ENCODE assay signal across 19 cellular contexts in genomic region chr10:73974309-73974946, GRCh38. TPM values are rescaled to one million over a fixed set of nuclear protein-coding genes. Genes with fewer than 3 reads are reported as not detected.
A peak's percentile ranks its signal among the peaks of the same experiment; 100 is the strongest.
DNase-seq lines count a peak whose midpoint lies in the region; TF ChIP-seq lines count a peak whose summit lies in the region.
"Had no signal": no experiment of that assay in that cellular context is flagged by ENCODE, and none has a peak within 500 bp of the region (broad histone marks: within the 10 kb centered on the region; RNA-seq: fewer than 3 reads in every experiment).

No MANE protein-coding gene starts in this region.

- H3K9ac ChIP-seq in SU-DHL-6 (ENCODE audit: low read length) = no peak overlapping the region

- H3K9me3 ChIP-seq in DOHH2 (ENCODE audit: control insufficient read depth, insufficient read depth, low read length) (no peaks in the 10 kb centered on the region), SU-DHL-6 (ENCODE audit: insufficient read depth, low read length) (no peaks in the 10 kb centered on the region)
- H3K9me3 ChIP-seq: thoracic aorta had no signal

- peak overlapping the region; percentile 81 for H3K27ac Mint-ChIP-seq in activated CD4-positive, alpha-beta T cell treated with anti-CD3 and anti-CD28 coated beads, Interleukin-2, amount 10 ng/mL, durations not matched to agents 7 days and 5 days
- peak overlapping the region in 5 of 6 donors; percentile 1 to 55 (median 28) for H3K27ac Mint-ChIP-seq in immature natural killer cell

- peaks cover 7% of the 10 kb centered on the region for H3K36me3 Mint-ChIP-seq in activated CD4-positive, alpha-beta T cell treated with anti-CD3 and anti-CD28 coated beads, Interleukin-2, amount 10 ng/mL, durations not matched to agents 7 days and 5 days (ENCODE audit: low read depth)
- H3K36me3 Mint-ChIP-seq in immature natural killer cell = peaks cover 0 to 4% (median 0%) of the 10 kb centered on the region in 3 donors

- H3K4me3 ChIP-seq in DOHH2 (ENCODE audit: low read length) = peak overlapping the region; percentile 20; the same call in 1 of the 2 replicates
- H3K4me3 ChIP-seq in SU-DHL-6 (ENCODE audit: insufficient read depth, low read length, poor library complexity, severe bottlenecking) = no peak overlapping the region
- H3K4me3 ChIP-seq: coronary artery, thoracic aorta had no signal

- H3K4me1 ChIP-seq in DOHH2 (ENCODE audit: control insufficient read depth, low read length) = peaks cover 48% of the 10 kb centered on the region

- H3K27ac ChIP-seq in DOHH2 (ENCODE audit: low read depth, low read length) (peak overlapping the region; percentile 0; the same call in 1 of the 2 replicates), SU-DHL-6 (ENCODE audit: low read depth, low read length) (peak overlapping the region; percentile 53)
- H3K27ac ChIP-seq: brain microvascular endothelial cell, coronary artery, thoracic aorta had no signal

- CTCF ChIA-PET in activated CD4-positive, alpha-beta T cell treated with anti-CD3 and anti-CD28 coated beads, Interleukin-2, amount 10 ng/mL, durations not matched to agents 7 days and 5 days (lab: Charles Lee) = interaction anchor here (0.6 to 1.7 kb wide), 6 partner anchors 16 to 131 kb away, joined by 3 to 9 read pairs (median 4); no protein-coding TSS in a partner anchor

- H3K4me1 Mint-ChIP-seq in activated CD4-positive, alpha-beta T cell treated with anti-CD3 and anti-CD28 coated beads, Interleukin-2, amount 10 ng/mL, durations not matched to agents 7 days and 5 days = peaks cover 33% of the 10 kb centered on the region
- peaks cover 45 to 48% of the 10 kb centered on the region in 2 donors for H3K4me1 Mint-ChIP-seq in immature natural killer cell

- no peaks in the 10 kb centered on the region for H3K79me2 ChIP-seq in DOHH2 (ENCODE audit: control insufficient read depth, low read length)
- H3K79me2 ChIP-seq in SU-DHL-6 (ENCODE audit: insufficient read depth, low read length) = no peaks in the 10 kb centered on the region

- TF ChIP-seq POLR2A in erythroblast (IDR thresholded peaks at IDR 0.05; ENCODE audit: low read length) = no peak

- no peaks in the 10 kb centered on the region for H3K36me3 ChIP-seq in DOHH2 (ENCODE audit: control insufficient read depth, low read length)
- H3K36me3 ChIP-seq in SU-DHL-6 (ENCODE audit: low read length) = no peaks in the 10 kb centered on the region
- H3K36me3 ChIP-seq: brain microvascular endothelial cell, thoracic aorta had no signal

- POLR2A ChIA-PET in activated CD4-positive, alpha-beta T cell treated with anti-CD3 and anti-CD28 coated beads, Interleukin-2, amount 10 ng/mL, durations not matched to agents 7 days and 5 days (lab: Charles Lee) = no interaction called here

- peaks cover 3% of the 10 kb centered on the region for H3K9me3 Mint-ChIP-seq in activated CD4-positive, alpha-beta T cell treated with anti-CD3 and anti-CD28 coated beads, Interleukin-2, amount 10 ng/mL, durations not matched to agents 7 days and 5 days
- no peaks in the 10 kb centered on the region for H3K9me3 Mint-ChIP-seq in immature natural killer cell
- H3K9me3 Mint-ChIP-seq: IgD-negative memory B cell, neural crest cell had no signal

- H3K9me2 ChIP-seq in DOHH2 (replicated peaks; ENCODE audit: control insufficient read depth, low read length) = no peaks in the 10 kb centered on the region
- H3K9me2 ChIP-seq in SU-DHL-6 (replicated peaks; ENCODE audit: insufficient read depth, low read length) = no peaks in the 10 kb centered on the region

- DNase-seq in activated CD4-positive, alpha-beta T cell treated with anti-CD3 and anti-CD28 coated beads, Interleukin-2, amount 10 ng/mL, durations not matched to agents 7 days and 5 days = peak; percentile 17
- DNase-seq in activated CD4-positive, alpha-beta T cell treated with anti-CD3 and anti-CD28 coated beads, Interleukin-2, amount 50 U/mL, for 1 hour = no peak
- peak in 2 of 3 donors; percentile 58 to 60 for DNase-seq in immature natural killer cell
- DNase-seq in T-helper 9 cell = no peak
- no peak for DNase-seq in erythroblast (lab: John Stamatoyannopoulos, UW)
- no peak for DNase-seq in COR-L47 (lab: John Stamatoyannopoulos, UW)
- DNase-seq: activated CD4-positive, alpha-beta T cell treated with anti-CD3 and anti-CD28 coated beads for 4 hours; activated T-cell treated with anti-CD3 and anti-CD28 coated beads, Interleukin-2, amount 50 U/mL, for 1 hour; brain microvascular endothelial cell; DMS53; GOT3; midbrain; NCI-H1930 had no signal

- H3K4me3 Mint-ChIP-seq in activated CD4-positive, alpha-beta T cell treated with anti-CD3 and anti-CD28 coated beads, Interleukin-2, amount 10 ng/mL, durations not matched to agents 7 days and 5 days = peak overlapping the region; percentile 26
- H3K4me3 Mint-ChIP-seq in immature natural killer cell = peak overlapping the region; percentile 49 to 80 (median 75)
- H3K4me3 Mint-ChIP-seq: neural crest cell had no signal

- H3K27me3 Mint-ChIP-seq in activated CD4-positive, alpha-beta T cell treated with anti-CD3 and anti-CD28 coated beads, Interleukin-2, amount 10 ng/mL, durations not matched to agents 7 days and 5 days = peaks cover 2% of the 10 kb centered on the region
- peaks cover 0 to 6% (median 2%) of the 10 kb centered on the region in 3 donors for H3K27me3 Mint-ChIP-seq in immature natural killer cell (ENCODE audit: low read depth in 3 of 3)
- H3K27me3 Mint-ChIP-seq: IgD-negative memory B cell had no signal

- peaks cover 8% of the 10 kb centered on the region for H3F3A ChIP-seq in DOHH2 (ENCODE audit: control insufficient read depth, insufficient read depth)
- peaks cover 23% of the 10 kb centered on the region; the same call in 1 of the 2 replicates for H3F3A ChIP-seq in SU-DHL-6 (ENCODE audit: insufficient read depth)

- no peaks in the 10 kb centered on the region for H3K27me3 ChIP-seq in DOHH2 (ENCODE audit: control insufficient read depth, low read length)
- H3K27me3 ChIP-seq in SU-DHL-6 (ENCODE audit: low read length) = no peaks in the 10 kb centered on the region
- H3K27me3 ChIP-seq: brain microvascular endothelial cell had no signal

- no peaks in the 10 kb centered on the region for H4K20me1 ChIP-seq in DOHH2 (ENCODE audit: control insufficient read depth, insufficient read depth, low read depth, low read length)
- H4K20me1 ChIP-seq in SU-DHL-6 (ENCODE audit: low read depth, low read length) = no peaks in the 10 kb centered on the region

- H3K4me2 ChIP-seq in DOHH2 (ENCODE audit: low read length) (peak overlapping the region; percentile 51), SU-DHL-6 (ENCODE audit: low read depth, low read length, poor library complexity, severe bottlenecking) (peak overlapping the region; percentile 56)

- H2AFZ ChIP-seq in SU-DHL-6 (ENCODE audit: low read depth, low read length, severe bottlenecking) = peak overlapping the region; percentile 9

- TF ChIP-seq CTCF in DOHH2 (IDR thresholded peaks at IDR 0.05; ENCODE audit: low read depth, low read length, poor library complexity, severe bottlenecking) (no peak), SU-DHL-6 (IDR thresholded peaks at IDR 0.05; ENCODE audit: insufficient read depth, low read length, poor library complexity, severe bottlenecking) (no peak)

RNA-seq across cellular contexts. Expression of gene VCL, which starts 23.5 kb away (rescaled TPM):
- 10 to 100 TPM; 75.5 to 86.4 TPM for total RNA-seq in activated CD4-positive, alpha-beta T cell treated with anti-CD3 and anti-CD28 coated beads, Interleukin-2, amount 10 ng/mL, durations not matched to agents 7 days and 5 days
- 10 to 100 TPM; 38.6 to 95.0 (median 55.9) TPM for polyA plus RNA-seq in immature natural killer cell

Comparison
In these comparisons a context has a peak if more than half of its experiments do, and no peak if none do; other contexts are left out.
1. DNase-seq: peak in activated CD4-positive, alpha-beta T cell treated with anti-CD3 and anti-CD28 coated beads, Interleukin-2, amount 10 ng/mL, durations not matched to agents 7 days and 5 days (single experiment) and immature natural killer cell (2 of 3); none in activated CD4-positive, alpha-beta T cell treated with anti-CD3 and anti-CD28 coated beads, Interleukin-2, amount 50 U/mL, for 1 hour (single experiment), T-helper 9 cell (single experiment), erythroblast (0 of 2) and COR-L47 (single experiment).